ENCODE assay signal across 8 cellular contexts in the genomic region with DNA sequence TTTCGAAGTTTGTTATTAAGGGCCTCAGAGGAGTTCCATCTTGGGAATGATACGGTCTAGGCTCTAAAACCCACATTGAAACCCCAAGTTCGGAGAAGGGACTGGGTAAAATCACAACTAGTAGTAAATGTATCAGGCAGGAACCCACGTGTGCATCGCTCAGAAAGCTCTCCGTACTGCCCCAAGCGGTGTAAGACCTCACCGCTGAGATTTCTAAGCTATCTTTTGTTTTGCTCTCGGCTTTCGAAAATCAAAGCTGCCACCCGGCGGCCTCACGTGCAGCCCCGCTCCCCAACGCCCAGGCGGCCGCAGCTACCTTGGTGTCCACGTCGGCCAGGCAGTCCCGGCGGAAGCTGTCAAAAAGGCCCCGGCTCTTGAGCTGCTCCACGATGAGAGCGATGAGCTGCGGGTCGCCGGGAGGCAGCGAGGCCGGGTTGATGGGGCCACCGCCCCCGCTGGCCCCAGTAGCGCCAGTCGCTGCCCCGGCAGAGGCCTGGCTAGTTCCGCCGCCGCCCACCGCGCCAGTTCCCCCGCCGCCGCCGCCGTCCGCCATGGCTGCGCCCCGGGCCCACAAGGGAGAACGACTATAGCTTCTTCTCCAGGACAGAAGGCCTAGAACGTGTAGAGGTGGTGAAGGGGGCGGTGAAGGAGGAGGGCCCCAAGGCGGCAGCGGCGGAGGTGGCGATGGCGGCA. TPM values are rescaled to one million over a fixed set of nuclear protein-coding genes. Genes with fewer than 3 reads are reported as not detected.
DNase-seq lines count a peak whose midpoint lies in the region; ATAC-seq lines count a peak whose summit lies in the region.

No MANE protein-coding gene starts in this region.

- ATAC-seq in GM21360 (IDR thresholded peaks at IDR 0.05; ENCODE audit: unreplicated experiment), result peak; percentile 60

- peak overlapping the region; percentile 94 for H3K27ac ChIP-seq in esophagus (ENCODE audit: low read depth in 2 of 2, low read length in 1 of 2)

- peak overlapping the region; percentile 95 for H3K4me3 ChIP-seq in esophagus (ENCODE audit: low read depth in 1 of 2, low read length in 2 of 2)

- no peaks in the 10 kb centered on the region for H3K27me3 ChIP-seq in esophagus (ENCODE audit: control insufficient read depth in 1 of 2, insufficient read depth in 2 of 2, low read length in 2 of 2)

- H3K9me3 ChIP-seq in esophagus (ENCODE audit: control insufficient read depth in 2 of 2, insufficient read depth in 1 of 2, low read depth in 1 of 2, low read length in 1 of 2), result no peaks in the 10 kb centered on the region

- WGBS in esophagus, 2 donors, result 0% methylated on average over 53 to 55 of the region's 55 CpGs

- peaks cover 0 to 2% of the 10 kb centered on the region in 2 donors for H3K36me3 ChIP-seq in esophagus (ENCODE audit: control insufficient read depth in 2 of 2, insufficient read depth in 2 of 2, low read length in 1 of 2)

- H3K4me1 ChIP-seq in esophagus (ENCODE audit: control insufficient read depth in 2 of 2, insufficient read depth in 2 of 2, low read length in 1 of 2), result no peaks in the 10 kb centered on the region

- DNase-seq in COR-L47 (lab: John Stamatoyannopoulos, UW) (peak; percentile 79), HT-29 (ENCODE audit: low spot score) (peak; percentile 83), OCI-M1 (lab: John Stamatoyannopoulos, UW) (peak; percentile 87), myocyte (ENCODE audit: low read depth) (peak; percentile 84)
- peak; percentile 73 for DNase-seq in activated T-cell treated with anti-CD3 and anti-CD28 coated beads, Interleukin-2, amount 50 U/mL, for 1 hour
- peak; percentile 46 to 62 for DNase-seq in stimulated activated CD8-positive, alpha-beta memory T cell treated with anti-CD3 and anti-CD28 coated beads, Interleukin-7, amount 100 ng/mL, for 4 hours (ENCODE audit: low read depth in 2 of 2)

RNA-seq across cellular contexts. Expression of gene BOD1, which starts 0.4 kb away (rescaled TPM):
- total RNA-seq in HT-29 (2014; rRNA removed; shearing (Covaris generic)), result 55.2 and 55.4 TPM in 2 replicates
- polyA plus RNA-seq in esophagus, result 10 to 100 TPM; 17.3 to 23.3 TPM
- total RNA-seq in myocyte, result 91.8 and 110 TPM in 2 replicates
- polyA plus RNA-seq in myocyte (2012), result 86.1 TPM

Comparison
In these comparisons a context has a peak if more than half of its experiments do, and no peak if none do; other contexts are left out.
1. Peak in every context shown above with its lines: DNase-seq, ATAC-seq, H3K4me3 ChIP-seq and H3K27ac ChIP-seq.